1 cellular context compared by ENCODE assay signal in genomic region chr3:59877263-59877662, GRCh38.
TF ChIP-seq lines count a peak whose summit lies in the region.

No MANE protein-coding gene starts in this region.

TF ChIP-seq in K562, 482 proteins besides CTCF, POLR2A, EP300 and RAD21 (continued from another document and continues in another):
- TF ChIP-seq ZNF318 (IDR thresholded peaks at IDR 0.05; ENCODE audit: borderline replicate concordance in 1 of 2, low read depth in 1 of 2) (no peak), ARHGAP35 (IDR thresholded peaks at IDR 0.05; ENCODE audit: partially characterized antibody) (no peak), CBX8 (IDR thresholded peaks at IDR 0.05; ENCODE audit: borderline replicate concordance, extremely low read depth, low read depth, low read length, poor library complexity, severe bottlenecking) (no peak), HDGF (IDR thresholded peaks at IDR 0.05) (no peak), GABPA (tag; conservative IDR thresholded peaks at IDR 0.05; ENCODE audit: low read depth) (no peak), KAT7 (CRISPR knock-in tag; IDR thresholded peaks at IDR 0.05; ENCODE audit: borderline replicate concordance) (no peak), ZNF75A (CRISPR knock-in tag; IDR thresholded peaks at IDR 0.05) (no peak), ZNF165 (CRISPR knock-in tag; IDR thresholded peaks at IDR 0.05; ENCODE audit: borderline replicate concordance) (no peak), ID3 (CRISPR knock-in tag; IDR thresholded peaks at IDR 0.05) (no peak), ID3 (tag; IDR thresholded peaks at IDR 0.05) (no peak), U2AF1 (optimal IDR thresholded peaks at IDR 0.05; ENCODE audit: low read depth, low read length) (no peak), ZFP91 (CRISPR knock-in tag; IDR thresholded peaks at IDR 0.05) (no peak), STAG1 (CRISPR knock-in tag; IDR thresholded peaks at IDR 0.05; ENCODE audit: borderline replicate concordance) (no peak), CREB1 (IDR thresholded peaks at IDR 0.05) (no peak), CREB1 (CRISPR knock-in tag; IDR thresholded peaks at IDR 0.05) (no peak), TCFL5 (CRISPR knock-in tag; conservative IDR thresholded peaks at IDR 0.05) (no peak), TARDBP (IDR thresholded peaks at IDR 0.05) (no peak), MEIS2 (IDR thresholded peaks at IDR 0.05; ENCODE audit: partially characterized antibody) (peak; percentile 92), CHD7 (IDR thresholded peaks at IDR 0.05; ENCODE audit: low read depth, low read length) (no peak), RBM14 (IDR thresholded peaks at IDR 0.05; ENCODE audit: borderline replicate concordance, insufficient read depth, low read depth, low read length) (no peak), ZNF3 (CRISPR knock-in tag; IDR thresholded peaks at IDR 0.05) (no peak), RBM22 (IDR thresholded peaks at IDR 0.05; ENCODE audit: low read depth, low read length, poor library complexity, severe bottlenecking) (no peak), TRIM24 (IDR thresholded peaks at IDR 0.05) (peak; percentile 64; a peak in 2 of 4 replicates), FOSL1 (tag; conservative IDR thresholded peaks at IDR 0.05) (0 out of 2 replicates have a peak, but pooled peaks have one; percentile 16), ARNT (IDR thresholded peaks at IDR 0.05) (peak; percentile 33 to 47; a peak in 1 of 4 replicates), ETS1 (conservative IDR thresholded peaks at IDR 0.05; ENCODE audit: control insufficient read depth, low read depth, low read length) (no peak), ETV1 (tag; conservative IDR thresholded peaks at IDR 0.05; ENCODE audit: low read depth) (no peak), BACH1 (tag; IDR thresholded peaks at IDR 0.05) (no peak), ZNF146 (CRISPR knock-in tag; IDR thresholded peaks at IDR 0.05; ENCODE audit: unreplicated experiment) (no peak), C11orf30 (IDR thresholded peaks at IDR 0.05; ENCODE audit: low read depth) (no peak), CEBPB (tag; IDR thresholded peaks at IDR 0.05) (no peak), NFYB (IDR thresholded peaks at IDR 0.05; ENCODE audit: extremely low read depth, insufficient read length) (no peak), ZFP30 (CRISPR knock-in tag; IDR thresholded peaks at IDR 0.05; ENCODE audit: borderline replicate concordance) (no peak), HEY1 (CRISPR knock-in tag; IDR thresholded peaks at IDR 0.05; ENCODE audit: borderline replicate concordance) (no peak), PATZ1 (CRISPR knock-in tag; IDR thresholded peaks at IDR 0.05; ENCODE audit: borderline replicate concordance) (no peak), LEF1 (IDR thresholded peaks at IDR 0.05) (no peak), ZNF311 (CRISPR knock-in tag; IDR thresholded peaks at IDR 0.05) (no peak), SUPT5H (IDR thresholded peaks at IDR 0.05) (no peak)
